ENCODE assay signal across 1 cellular context in the genomic region with DNA sequence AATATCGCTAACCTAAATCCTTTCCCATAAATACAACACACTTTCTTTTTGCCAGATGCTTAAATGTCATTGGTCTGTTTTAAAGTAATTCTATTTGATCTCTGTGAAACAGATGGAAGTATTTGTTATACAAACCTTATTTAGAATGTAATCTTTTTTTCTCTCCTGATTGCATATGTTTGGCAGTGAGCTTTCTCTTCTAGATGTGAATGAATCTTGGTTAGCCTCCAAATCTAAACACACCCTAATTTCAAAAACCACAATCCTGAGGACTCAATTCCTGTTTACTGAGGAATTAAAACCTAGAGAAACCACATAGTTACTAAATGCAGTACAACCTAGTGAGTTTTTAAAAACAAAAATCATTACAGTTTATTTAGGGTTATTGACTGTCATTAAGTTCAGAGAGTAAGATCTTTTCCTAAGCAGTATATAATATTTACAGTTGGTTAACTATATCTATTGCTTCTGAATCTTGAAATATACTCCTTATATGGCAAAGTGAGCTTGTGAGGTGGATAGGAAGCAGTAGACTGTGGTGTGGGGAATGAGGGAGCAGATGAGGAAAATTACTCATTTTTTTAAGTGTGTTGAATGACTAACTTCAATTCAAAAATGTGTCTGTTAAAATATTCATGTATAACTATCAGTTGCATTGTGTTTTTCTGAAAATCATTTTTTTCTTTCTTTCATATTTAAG.
TF ChIP-seq lines count a peak whose summit lies in the region.

No MANE protein-coding gene starts in this region.

TF ChIP-seq in GM23338, 12 proteins besides CTCF, POLR2A, EP300 and RAD21 (continued from another document):
- TF ChIP-seq REST (IDR thresholded peaks at IDR 0.05; ENCODE audit: unreplicated experiment) (no peak), EZH2phosphoT487 (IDR thresholded peaks at IDR 0.05; ENCODE audit: unreplicated experiment) (no peak), CREB1 (CRISPR knock-in tag; IDR thresholded peaks at IDR 0.05; ENCODE audit: low read depth) (no peak), NANOG (IDR thresholded peaks at IDR 0.05; ENCODE audit: borderline replicate concordance) (no peak), STAT1 (IDR thresholded peaks at IDR 0.05; ENCODE audit: unreplicated experiment) (no peak), EZH2 (IDR thresholded peaks at IDR 0.05; ENCODE audit: low read depth, unreplicated experiment) (no peak), ZNF114 (CRISPR knock-in tag; IDR thresholded peaks at IDR 0.05) (no peak)
- TF ChIP-seq, protein P1, sequence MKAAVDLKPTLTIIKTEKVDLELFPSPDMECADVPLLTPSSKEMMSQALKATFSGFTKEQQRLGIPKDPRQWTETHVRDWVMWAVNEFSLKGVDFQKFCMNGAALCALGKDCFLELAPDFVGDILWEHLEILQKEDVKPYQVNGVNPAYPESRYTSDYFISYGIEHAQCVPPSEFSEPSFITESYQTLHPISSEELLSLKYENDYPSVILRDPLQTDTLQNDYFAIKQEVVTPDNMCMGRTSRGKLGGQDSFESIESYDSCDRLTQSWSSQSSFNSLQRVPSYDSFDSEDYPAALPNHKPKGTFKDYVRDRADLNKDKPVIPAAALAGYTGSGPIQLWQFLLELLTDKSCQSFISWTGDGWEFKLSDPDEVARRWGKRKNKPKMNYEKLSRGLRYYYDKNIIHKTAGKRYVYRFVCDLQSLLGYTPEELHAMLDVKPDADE (IDR thresholded peaks at IDR 0.05), result no peak
